In the genomic region with DNA sequence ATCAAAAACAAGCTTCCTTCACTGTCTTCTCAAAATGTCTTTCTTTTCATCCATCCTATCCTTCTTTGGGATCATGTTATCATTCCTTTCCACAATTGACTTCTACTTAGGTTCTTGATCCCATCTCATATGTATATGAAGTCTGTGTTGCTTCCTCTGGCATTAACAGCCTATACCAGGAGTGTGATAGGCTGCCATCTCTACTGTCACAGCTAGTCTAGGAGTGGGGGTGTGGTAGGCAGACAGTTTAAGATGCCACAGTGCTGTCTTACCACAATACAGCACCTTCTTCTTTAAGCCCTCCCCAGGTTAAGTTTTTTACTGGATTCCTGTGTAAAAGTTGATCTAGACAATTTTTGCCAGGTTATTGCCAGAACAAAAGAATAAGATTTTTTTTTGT, we compare ENCODE assay signal across 3 cellular contexts.
TF ChIP-seq lines count a peak whose summit lies in the region.

No MANE protein-coding gene starts in this region.

TF ChIP-seq in GM12891, 5 proteins besides CTCF, POLR2A, EP300 and RAD21:
- TF ChIP-seq POU2F2 (IDR thresholded peaks at IDR 0.05; ENCODE audit: low read depth, low read length) (no peak), TAF1 (IDR thresholded peaks at IDR 0.05; ENCODE audit: low read depth, low read length) (no peak), SPI1 (IDR thresholded peaks at IDR 0.05; ENCODE audit: low read depth, low read length) (no peak), PAX5 (IDR thresholded peaks at IDR 0.05; ENCODE audit: insufficient read depth, low read length, severe bottlenecking) (no peak), POLR2AphosphoS5 (IDR thresholded peaks at IDR 0.05; ENCODE audit: low read depth, low read length) (no peak)

TF ChIP-seq in IMR-90, 13 proteins besides CTCF, POLR2A, EP300 and RAD21:
- TF ChIP-seq RCOR1 (IDR thresholded peaks at IDR 0.05; ENCODE audit: insufficient replicate concordance, low read length): no peak
- no peak for TF ChIP-seq NFE2L2 (IDR thresholded peaks at IDR 0.05; ENCODE audit: low read depth, low read length)
- TF ChIP-seq MAFK (IDR thresholded peaks at IDR 0.05; ENCODE audit: low read depth, low read length): no peak
- no peak for TF ChIP-seq SMC3 (IDR thresholded peaks at IDR 0.05; ENCODE audit: low read depth, low read length)
- TF ChIP-seq, protein P1, sequence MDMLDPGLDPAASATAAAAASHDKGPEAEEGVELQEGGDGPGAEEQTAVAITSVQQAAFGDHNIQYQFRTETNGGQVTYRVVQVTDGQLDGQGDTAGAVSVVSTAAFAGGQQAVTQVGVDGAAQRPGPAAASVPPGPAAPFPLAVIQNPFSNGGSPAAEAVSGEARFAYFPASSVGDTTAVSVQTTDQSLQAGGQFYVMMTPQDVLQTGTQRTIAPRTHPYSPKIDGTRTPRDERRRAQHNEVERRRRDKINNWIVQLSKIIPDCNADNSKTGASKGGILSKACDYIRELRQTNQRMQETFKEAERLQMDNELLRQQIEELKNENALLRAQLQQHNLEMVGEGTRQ (IDR thresholded peaks at IDR 0.05; ENCODE audit: low read depth, low read length): no peak
- no peak for TF ChIP-seq CHD1 (IDR thresholded peaks at IDR 0.05; ENCODE audit: low read depth, low read length)
- TF ChIP-seq FOS (IDR thresholded peaks at IDR 0.05; ENCODE audit: low read depth, low read length): no peak
- TF ChIP-seq CEBPB (IDR thresholded peaks at IDR 0.05; ENCODE audit: low read depth, low read length): no peak
- no peak for TF ChIP-seq RFX5 (IDR thresholded peaks at IDR 0.05; ENCODE audit: low read depth, low read length)
TF ChIP-seq in IMR-90: peak in this region for 0.

TF ChIP-seq in GM12878, 131 proteins besides CTCF, POLR2A, EP300 and RAD21:
- no peak for TF ChIP-seq TCF7 (IDR thresholded peaks at IDR 0.05; ENCODE audit: borderline replicate concordance)
- no peak for TF ChIP-seq NR2C2 (IDR thresholded peaks at IDR 0.05; ENCODE audit: borderline replicate concordance, control insufficient read depth, insufficient read length, low read depth)
- TF ChIP-seq RBBP5 (conservative IDR thresholded peaks at IDR 0.05): no peak
- TF ChIP-seq, protein P2, sequence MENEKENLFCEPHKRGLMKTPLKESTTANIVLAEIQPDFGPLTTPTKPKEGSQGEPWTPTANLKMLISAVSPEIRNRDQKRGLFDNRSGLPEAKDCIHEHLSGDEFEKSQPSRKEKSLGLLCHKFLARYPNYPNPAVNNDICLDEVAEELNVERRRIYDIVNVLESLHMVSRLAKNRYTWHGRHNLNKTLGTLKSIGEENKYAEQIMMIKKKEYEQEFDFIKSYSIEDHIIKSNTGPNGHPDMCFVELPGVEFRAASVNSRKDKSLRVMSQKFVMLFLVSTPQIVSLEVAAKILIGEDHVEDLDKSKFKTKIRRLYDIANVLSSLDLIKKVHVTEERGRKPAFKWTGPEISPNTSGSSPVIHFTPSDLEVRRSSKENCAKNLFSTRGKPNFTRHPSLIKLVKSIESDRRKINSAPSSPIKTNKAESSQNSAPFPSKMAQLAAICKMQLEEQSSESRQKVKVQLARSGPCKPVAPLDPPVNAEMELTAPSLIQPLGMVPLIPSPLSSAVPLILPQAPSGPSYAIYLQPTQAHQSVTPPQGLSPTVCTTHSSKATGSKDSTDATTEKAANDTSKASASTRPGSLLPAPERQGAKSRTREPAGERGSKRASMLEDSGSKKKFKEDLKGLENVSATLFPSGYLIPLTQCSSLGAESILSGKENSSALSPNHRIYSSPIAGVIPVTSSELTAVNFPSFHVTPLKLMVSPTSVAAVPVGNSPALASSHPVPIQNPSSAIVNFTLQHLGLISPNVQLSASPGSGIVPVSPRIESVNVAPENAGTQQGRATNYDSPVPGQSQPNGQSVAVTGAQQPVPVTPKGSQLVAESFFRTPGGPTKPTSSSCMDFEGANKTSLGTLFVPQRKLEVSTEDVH (IDR thresholded peaks at IDR 0.05; ENCODE audit: low read depth, partially characterized antibody): no peak
- TF ChIP-seq, protein P3, sequence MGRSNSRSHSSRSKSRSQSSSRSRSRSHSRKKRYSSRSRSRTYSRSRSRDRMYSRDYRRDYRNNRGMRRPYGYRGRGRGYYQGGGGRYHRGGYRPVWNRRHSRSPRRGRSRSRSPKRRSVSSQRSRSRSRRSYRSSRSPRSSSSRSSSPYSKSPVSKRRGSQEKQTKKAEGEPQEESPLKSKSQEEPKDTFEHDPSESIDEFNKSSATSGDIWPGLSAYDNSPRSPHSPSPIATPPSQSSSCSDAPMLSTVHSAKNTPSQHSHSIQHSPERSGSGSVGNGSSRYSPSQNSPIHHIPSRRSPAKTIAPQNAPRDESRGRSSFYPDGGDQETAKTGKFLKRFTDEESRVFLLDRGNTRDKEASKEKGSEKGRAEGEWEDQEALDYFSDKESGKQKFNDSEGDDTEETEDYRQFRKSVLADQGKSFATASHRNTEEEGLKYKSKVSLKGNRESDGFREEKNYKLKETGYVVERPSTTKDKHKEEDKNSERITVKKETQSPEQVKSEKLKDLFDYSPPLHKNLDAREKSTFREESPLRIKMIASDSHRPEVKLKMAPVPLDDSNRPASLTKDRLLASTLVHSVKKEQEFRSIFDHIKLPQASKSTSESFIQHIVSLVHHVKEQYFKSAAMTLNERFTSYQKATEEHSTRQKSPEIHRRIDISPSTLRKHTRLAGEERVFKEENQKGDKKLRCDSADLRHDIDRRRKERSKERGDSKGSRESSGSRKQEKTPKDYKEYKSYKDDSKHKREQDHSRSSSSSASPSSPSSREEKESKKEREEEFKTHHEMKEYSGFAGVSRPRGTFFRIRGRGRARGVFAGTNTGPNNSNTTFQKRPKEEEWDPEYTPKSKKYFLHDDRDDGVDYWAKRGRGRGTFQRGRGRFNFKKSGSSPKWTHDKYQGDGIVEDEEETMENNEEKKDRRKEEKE (IDR thresholded peaks at IDR 0.05): no peak
- no peak for TF ChIP-seq IRF4 (IDR thresholded peaks at IDR 0.05; ENCODE audit: low read depth, low read length)
- TF ChIP-seq SP1 (IDR thresholded peaks at IDR 0.05; ENCODE audit: low read depth, low read length): no peak
- TF ChIP-seq ZBED1 (IDR thresholded peaks at IDR 0.05; ENCODE audit: borderline replicate concordance): no peak
- no peak for TF ChIP-seq CHD4 (IDR thresholded peaks at IDR 0.05)
- TF ChIP-seq RUNX3 (IDR thresholded peaks at IDR 0.05; ENCODE audit: low read length): no peak
- no peak for TF ChIP-seq KDM1A (IDR thresholded peaks at IDR 0.05; ENCODE audit: borderline replicate concordance)
- no peak for TF ChIP-seq CHD2 (IDR thresholded peaks at IDR 0.05; ENCODE audit: borderline replicate concordance, low read depth, low read length)
- TF ChIP-seq, protein P4, sequence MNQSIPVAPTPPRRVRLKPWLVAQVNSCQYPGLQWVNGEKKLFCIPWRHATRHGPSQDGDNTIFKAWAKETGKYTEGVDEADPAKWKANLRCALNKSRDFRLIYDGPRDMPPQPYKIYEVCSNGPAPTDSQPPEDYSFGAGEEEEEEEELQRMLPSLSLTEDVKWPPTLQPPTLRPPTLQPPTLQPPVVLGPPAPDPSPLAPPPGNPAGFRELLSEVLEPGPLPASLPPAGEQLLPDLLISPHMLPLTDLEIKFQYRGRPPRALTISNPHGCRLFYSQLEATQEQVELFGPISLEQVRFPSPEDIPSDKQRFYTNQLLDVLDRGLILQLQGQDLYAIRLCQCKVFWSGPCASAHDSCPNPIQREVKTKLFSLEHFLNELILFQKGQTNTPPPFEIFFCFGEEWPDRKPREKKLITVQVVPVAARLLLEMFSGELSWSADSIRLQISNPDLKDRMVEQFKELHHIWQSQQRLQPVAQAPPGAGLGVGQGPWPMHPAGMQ (IDR thresholded peaks at IDR 0.05; ENCODE audit: borderline replicate concordance): no peak
